9 cellular contexts compared by ENCODE assay signal in genomic region chr14:37848985-37849605, GRCh38.
"Had no signal": no experiment of that assay in that cellular context is flagged by ENCODE, and none has a peak within 500 bp of the region (broad histone marks: within the 10 kb centered on the region; RNA-seq: fewer than 3 reads in every experiment).

No MANE protein-coding gene starts in this region.

- H3K9me3 Mint-ChIP-seq: GM23338, H9 had no signal

- H2AFZ ChIP-seq: GM23338 had no signal

- DNase-seq: H9, HCEC 1CT, IMR-90, KG1 had no signal

- FAIRE-seq: H1, H54, K562 had no signal

- H3K4me3 ChIP-seq: GM23338, K562 had no signal

- ATAC-seq: GM23338, K562 had no signal

- H3K27ac Mint-ChIP-seq: GM23338, H9 had no signal

- H3K4me2 ChIP-seq: GM23338 had no signal

- H3K4me3 Mint-ChIP-seq: GM23338, H9 had no signal

- H3K27ac ChIP-seq: HL-60 had no signal
